8 cellular contexts compared by ENCODE assay signal in the genomic region with DNA sequence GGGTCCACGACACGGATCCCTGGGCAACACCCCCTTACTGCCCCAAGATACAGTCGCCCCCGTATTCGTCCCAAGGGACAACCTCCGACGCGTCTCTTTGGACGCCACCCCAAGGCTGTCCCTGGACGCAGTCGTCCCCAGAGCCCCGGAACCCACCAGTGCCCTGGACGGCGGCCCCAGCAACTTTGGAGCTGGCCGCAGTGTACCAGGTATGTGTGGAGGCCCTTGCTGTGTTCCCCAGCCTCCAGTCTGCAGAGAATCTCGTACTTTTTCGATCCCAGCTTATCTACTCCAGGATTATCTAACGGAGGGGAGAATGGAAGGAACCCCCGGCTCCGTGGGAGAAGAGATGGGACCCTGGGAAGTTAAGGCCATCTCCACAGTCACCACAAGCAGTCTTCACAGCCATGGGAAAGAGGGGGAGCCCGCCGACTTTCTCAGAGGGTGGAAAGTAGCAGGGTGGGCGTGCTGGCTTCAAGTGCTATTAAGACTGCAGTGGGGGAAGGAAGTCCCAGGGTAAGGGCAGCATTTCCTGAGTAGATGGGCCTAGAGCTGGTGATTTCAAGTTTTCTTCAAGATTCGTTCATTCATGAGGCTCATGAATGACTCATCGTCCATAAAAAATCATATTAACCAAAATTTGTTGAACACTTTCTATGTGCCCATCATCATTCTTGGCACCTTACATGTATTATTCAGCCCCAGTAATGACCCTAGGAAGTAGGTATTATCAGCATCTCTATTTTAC. TPM values are rescaled to one million over a fixed set of nuclear protein-coding genes. Genes with fewer than 3 reads are reported as not detected.
A peak's percentile ranks its signal among the peaks of the same experiment; 100 is the strongest.
DNase-seq lines count a peak whose midpoint lies in the region; ATAC-seq and TF ChIP-seq lines count a peak whose summit lies in the region.

No MANE protein-coding gene starts in this region.

- peak overlapping the region; percentile 53 to 59 for H3K4me3 Mint-ChIP-seq in stimulated activated naive CD8-positive, alpha-beta T cell treated with anti-CD3 and anti-CD28 coated beads, Interleukin-15, amount 100 ng/mL, for 72 hours
- H3K4me3 Mint-ChIP-seq in effector memory CD8-positive, alpha-beta T cell = peak overlapping the region; percentile 35 to 62
- peak overlapping the region in 8 of 10 donors; percentile 32 to 62 (median 42) for H3K4me3 Mint-ChIP-seq in naive thymus-derived CD8-positive, alpha-beta T cell

- no peak for DNase-seq in stimulated activated naive CD8-positive, alpha-beta T cell treated with anti-CD3 and anti-CD28 coated beads, Interleukin-15, amount 100 ng/mL, for 72 hours
- no peak for DNase-seq in stimulated activated naive CD8-positive, alpha-beta T cell treated with anti-CD3 and anti-CD28 coated beads, Interleukin-15, Interleukin-2, amounts not matched to agents 100 U/mL and 50 U/mL, for 24 hours
- DNase-seq in effector memory CD8-positive, alpha-beta T cell = no peak
- no peak for DNase-seq in naive thymus-derived CD8-positive, alpha-beta T cell
- no peak for DNase-seq in vagina (ENCODE audit: extremely low spot score in 2 of 2)
- DNase-seq in NOMO-1 treated with DMSO at 0.1 percent for 48 hours (lab: John Stamatoyannopoulos, UW; ENCODE audit: unreplicated experiment) = no peak

- no peak overlapping the region for H3K27ac Mint-ChIP-seq in stimulated activated naive CD8-positive, alpha-beta T cell treated with anti-CD3 and anti-CD28 coated beads, Interleukin-15, amount 100 ng/mL, for 72 hours
- H3K27ac Mint-ChIP-seq in effector memory CD8-positive, alpha-beta T cell = no peak overlapping the region
- H3K27ac Mint-ChIP-seq in naive thymus-derived CD8-positive, alpha-beta T cell = no peak overlapping the region

- peaks cover 52% of the 10 kb centered on the region for H3K27me3 Mint-ChIP-seq in stimulated activated naive CD8-positive, alpha-beta T cell treated with anti-CD3 and anti-CD28 coated beads, Interleukin-15, amount 100 ng/mL, for 72 hours
- H3K27me3 Mint-ChIP-seq in effector memory CD8-positive, alpha-beta T cell = peaks cover 21 to 43% of the 10 kb centered on the region in 2 donors
- H3K27me3 Mint-ChIP-seq in naive thymus-derived CD8-positive, alpha-beta T cell = peaks cover 7 to 50% (median 28%) of the 10 kb centered on the region in 5 donors

- peak overlapping the region; percentile 32 to 36 for H3K4me3 ChIP-seq in vagina

- no peaks in the 10 kb centered on the region for H3K4me1 Mint-ChIP-seq in stimulated activated naive CD8-positive, alpha-beta T cell treated with anti-CD3 and anti-CD28 coated beads, Interleukin-15, amount 100 ng/mL, for 72 hours
- no peaks in the 10 kb centered on the region for H3K4me1 Mint-ChIP-seq in effector memory CD8-positive, alpha-beta T cell (ENCODE audit: low read depth in 2 of 2)
- peaks cover 0 to 10% (median 2%) of the 10 kb centered on the region in 4 donors for H3K4me1 Mint-ChIP-seq in naive thymus-derived CD8-positive, alpha-beta T cell

- no peaks in the 10 kb centered on the region for H3K36me3 ChIP-seq in vagina

- TF ChIP-seq POLR2A in vagina (IDR thresholded peaks at IDR 0.05) = no peak

- H3K4me1 ChIP-seq in vagina = peaks cover 25% of the 10 kb centered on the region

- ATAC-seq in stimulated activated naive CD8-positive, alpha-beta T cell treated with anti-CD3 and anti-CD28 coated beads, Interleukin-15, amount 100 ng/mL, for 72 hours = peak; percentile 10
- ATAC-seq in stimulated activated naive CD8-positive, alpha-beta T cell treated with anti-CD3 and anti-CD28 coated beads, Interleukin-15, Interleukin-2, amounts not matched to agents 100 U/mL and 50 U/mL, for 24 hours = no peak
- no peak for ATAC-seq in effector memory CD8-positive, alpha-beta T cell (replicated peaks)
- no peak for ATAC-seq in naive thymus-derived CD8-positive, alpha-beta T cell
- ATAC-seq in HG03139 (IDR thresholded peaks at IDR 0.05; ENCODE audit: unreplicated experiment) = no peak
- no peak for ATAC-seq in HG02610 (IDR thresholded peaks at IDR 0.05; ENCODE audit: unreplicated experiment)

- intact Hi-C loops in vagina (cut with DNase I) = no loop called here

- H3K9me3 Mint-ChIP-seq in stimulated activated naive CD8-positive, alpha-beta T cell treated with anti-CD3 and anti-CD28 coated beads, Interleukin-15, amount 100 ng/mL, for 72 hours = no peaks in the 10 kb centered on the region
- H3K9me3 Mint-ChIP-seq in effector memory CD8-positive, alpha-beta T cell = no peaks in the 10 kb centered on the region
- no peaks in the 10 kb centered on the region for H3K9me3 Mint-ChIP-seq in naive thymus-derived CD8-positive, alpha-beta T cell

- H3K9me3 ChIP-seq in vagina = no peaks in the 10 kb centered on the region

- no peaks in the 10 kb centered on the region for H3K27me3 ChIP-seq in vagina

- POLR2A ChIA-PET in naive thymus-derived CD8-positive, alpha-beta T cell (lab: Charles Lee) = no interaction called here

- H3K27ac ChIP-seq in vagina = peak overlapping the region; percentile 64

- no peak for TF ChIP-seq CTCF in vagina (IDR thresholded peaks at IDR 0.05)

- peaks cover 5% of the 10 kb centered on the region for H3K36me3 Mint-ChIP-seq in effector memory CD8-positive, alpha-beta T cell (ENCODE audit: insufficient read depth)
- no peaks in the 10 kb centered on the region for H3K36me3 Mint-ChIP-seq in naive thymus-derived CD8-positive, alpha-beta T cell

RNA-seq across cellular contexts. Expression of gene MESP2, which starts 1.1 kb away (rescaled TPM):
- total RNA-seq in naive thymus-derived CD8-positive, alpha-beta T cell = not detected
- polyA plus RNA-seq in naive thymus-derived CD8-positive, alpha-beta T cell = not detected
- not detected for total RNA-seq in vagina

RNA-seq across cellular contexts. Expression of gene MESP1, which starts 26.2 kb away (rescaled TPM):
- total RNA-seq in naive thymus-derived CD8-positive, alpha-beta T cell = under 1 TPM; 0.26 to 0.27 TPM
- under 1 TPM; 0.06 to 0.81 (median 0.50) TPM for polyA plus RNA-seq in naive thymus-derived CD8-positive, alpha-beta T cell
- total RNA-seq in vagina = 2.7 TPM

RNA-seq across cellular contexts. Expression of gene ANPEP, which starts 37.4 kb away (rescaled TPM):
- total RNA-seq in naive thymus-derived CD8-positive, alpha-beta T cell = 1 to 10 TPM in 1 of 2 experiments, under 1 TPM in 1; 0.88 to 1.1 TPM
- under 1 TPM in 1 of 3 donors, not detected in 2; 0.06 TPM for polyA plus RNA-seq in naive thymus-derived CD8-positive, alpha-beta T cell
- total RNA-seq in vagina = 55.0 TPM

Comparison
In these comparisons a context has a peak if more than half of its experiments do, and no peak if none do; other contexts are left out.
1. RNA of gene ANPEP, which starts 37.4 kb away (total RNA-seq): 55.0 TPM in vagina (single experiment); 0.88 to 1.1 TPM in naive thymus-derived CD8-positive, alpha-beta T cell; every median in the first group is over 10 times any median in the second.
2. Peak in every context shown above with its lines, with median percentiles within 50 percentile points of each other: H3K4me3 Mint-ChIP-seq.